Comparison of ENCODE assay signal across 10 cellular contexts in genomic region chr20:49167811-49168507, GRCh38. TPM values are rescaled to one million over a fixed set of nuclear protein-coding genes. Genes with fewer than 3 reads are reported as not detected.
A peak's percentile ranks its signal among the peaks of the same experiment; 100 is the strongest.
DNase-seq lines count a peak whose midpoint lies in the region; ATAC-seq and TF ChIP-seq lines count a peak whose summit lies in the region.
"Had no signal": no experiment of that assay in that cellular context is flagged by ENCODE, and none has a peak within 500 bp of the region (broad histone marks: within the 10 kb centered on the region; RNA-seq: fewer than 3 reads in every experiment).

No MANE protein-coding gene starts in this region.

- WGBS in heart left ventricle, 4 donors: 31 to 39% (median 33%) methylated on average over 5 of the region's 5 CpGs
- 57 to 69% methylated on average over 5 of the region's 5 CpGs for WGBS in sigmoid colon, 2 donors

- TF ChIP-seq POLR2A in heart left ventricle (IDR thresholded peaks at IDR 0.05): no peak
- TF ChIP-seq POLR2A in sigmoid colon (IDR thresholded peaks at IDR 0.05): no peak

- no peak overlapping the region for H3K4me3 Mint-ChIP-seq in activated CD4-positive, alpha-beta memory T cell treated with anti-CD3 and anti-CD28 coated beads for 36 hours

- TF ChIP-seq EP300 in sigmoid colon (IDR thresholded peaks at IDR 0.05): no peak

- CTCF ChIA-PET in activated CD4-positive, alpha-beta memory T cell treated with anti-CD3 and anti-CD28 coated beads for 36 hours (lab: Charles Lee): interaction anchor here (1.2 to 2.9 kb wide), 2 partner anchors 12 to 50 kb away, joined by 3 to 10 read pairs; no protein-coding TSS in a partner anchor

- no peaks in the 10 kb centered on the region for H3K27me3 ChIP-seq in heart left ventricle
- H3K27me3 ChIP-seq in sigmoid colon: no peaks in the 10 kb centered on the region

- POLR2A ChIA-PET in activated CD4-positive, alpha-beta memory T cell treated with anti-CD3 and anti-CD28 coated beads for 36 hours (lab: Charles Lee): interaction anchor here (0.6 to 3.4 kb wide), 3 partner anchors 19 to 49 kb away, joined by 3 to 26 read pairs (median 10); partner anchors contain the start of gene STAU1

- H3K4me3 ChIP-seq in heart left ventricle (peak overlapping the region in 2 of 12 donors; percentile 12 to 27), sigmoid colon (no peak overlapping the region)

- intact Hi-C loops in activated CD4-positive, alpha-beta memory T cell treated with anti-CD3 and anti-CD28 coated beads for 36 hours (cut with micrococcal nuclease): loop anchor here (2.0 kb wide), 1 partner anchor 35 kb away; no protein-coding TSS in a partner anchor
- intact Hi-C loops in heart left ventricle (cut with DNase I) (loop anchor here in 1 of 10 donors (5.0 kb wide), 1 partner anchor 36 kb away; no protein-coding TSS in a partner anchor), sigmoid colon (cut with DNase I) (no loop called here)

- peaks cover 12% of the 10 kb centered on the region for H3K36me3 Mint-ChIP-seq in activated CD4-positive, alpha-beta memory T cell treated with anti-CD3 and anti-CD28 coated beads for 36 hours

- H3K4me1 ChIP-seq in heart left ventricle (peaks cover 4 to 46% (median 23%) of the 10 kb centered on the region in 12 donors), sigmoid colon (peaks cover 0 to 49% (median 40%) of the 10 kb centered on the region in 4 donors)

- no peak for TF ChIP-seq CTCF in heart left ventricle (IDR thresholded peaks at IDR 0.05)
- TF ChIP-seq CTCF in sigmoid colon (IDR thresholded peaks at IDR 0.05): no peak

- H3K9me3 Mint-ChIP-seq in activated CD4-positive, alpha-beta memory T cell treated with anti-CD3 and anti-CD28 coated beads for 36 hours: no peaks in the 10 kb centered on the region

- peak in 3 of 4 donors; percentile 67 to 76 (median 70) for ATAC-seq in heart left ventricle
- ATAC-seq in GM19463 (IDR thresholded peaks at IDR 0.05; ENCODE audit: unreplicated experiment): no peak
- ATAC-seq in HG03521 (IDR thresholded peaks at IDR 0.05; ENCODE audit: unreplicated experiment): no peak
- ATAC-seq in GM18498 (IDR thresholded peaks at IDR 0.05; ENCODE audit: unreplicated experiment): no peak

- DNase-seq in DMS79 (lab: John Stamatoyannopoulos, UW): peak; percentile 29
- no peak for DNase-seq in activated CD4-positive, alpha-beta memory T cell treated with anti-CD3 and anti-CD28 coated beads for 36 hours
- peak in 1 of 5 donors; percentile 14 for DNase-seq in heart left ventricle
- no peak for DNase-seq in sigmoid colon
- no peak for DNase-seq in amygdala (lab: John Stamatoyannopoulos, UW)
- DNase-seq: NCI-H1436, RPMI8226 had no signal

- peak overlapping the region in 10 of 12 donors; percentile 6 to 58 (median 44) for H3K27ac ChIP-seq in heart left ventricle
- H3K27ac ChIP-seq in sigmoid colon: peak overlapping the region; percentile 8 to 64 (median 40)

- H3K9me3 ChIP-seq in heart left ventricle: no peaks in the 10 kb centered on the region
- no peaks in the 10 kb centered on the region for H3K9me3 ChIP-seq in sigmoid colon

- H3K27ac Mint-ChIP-seq in activated CD4-positive, alpha-beta memory T cell treated with anti-CD3 and anti-CD28 coated beads for 36 hours: peak overlapping the region; percentile 46

- peaks cover 0 to 45% (median 23%) of the 10 kb centered on the region in 9 donors for H3K36me3 ChIP-seq in heart left ventricle
- peaks cover 0 to 23% (median 2%) of the 10 kb centered on the region in 4 donors for H3K36me3 ChIP-seq in sigmoid colon

- peaks cover 64% of the 10 kb centered on the region for H3K4me1 Mint-ChIP-seq in activated CD4-positive, alpha-beta memory T cell treated with anti-CD3 and anti-CD28 coated beads for 36 hours (ENCODE audit: low read depth)

- H3K27me3 Mint-ChIP-seq in activated CD4-positive, alpha-beta memory T cell treated with anti-CD3 and anti-CD28 coated beads for 36 hours: no peaks in the 10 kb centered on the region

RNA-seq across cellular contexts. Expression of gene STAU1, which starts 20.2 kb away (rescaled TPM):
- total RNA-seq in activated CD4-positive, alpha-beta memory T cell treated with anti-CD3 and anti-CD28 coated beads for 36 hours: 10 to 100 TPM; 59.8 to 62.3 TPM
- total RNA-seq in heart left ventricle: 10 to 100 TPM; 56.7 to 95.4 (median 73.6) TPM
- 10 to 100 TPM; 23.2 to 43.9 TPM for polyA plus RNA-seq in heart left ventricle
- total RNA-seq in sigmoid colon: 100 to 1,000 TPM in 1 of 4 donors, 10 to 100 TPM in 3; 82.8 to 110 (median 92.7) TPM
- 10 to 100 TPM; 51.9 to 66.1 (median 58.3) TPM for polyA plus RNA-seq in sigmoid colon

RNA-seq across cellular contexts. Expression of gene DDX27, which starts 51.3 kb away (rescaled TPM):
- 10 to 100 TPM; 42.8 to 43.5 TPM for total RNA-seq in activated CD4-positive, alpha-beta memory T cell treated with anti-CD3 and anti-CD28 coated beads for 36 hours
- total RNA-seq in heart left ventricle (10 to 100 TPM; 12.0 to 18.3 (median 13.4) TPM), sigmoid colon (10 to 100 TPM; 23.5 to 28.2 (median 27.8) TPM)
- polyA plus RNA-seq in heart left ventricle (10 to 100 TPM; 13.9 to 34.2 TPM), sigmoid colon (10 to 100 TPM; 16.8 to 40.4 (median 22.2) TPM)

Comparison
In these comparisons a context has a peak if more than half of its experiments do, and no peak if none do; other contexts are left out.
1. ATAC-seq: peak in heart left ventricle (3 of 4); none in GM19463 (single experiment), HG03521 (single experiment) and GM18498 (single experiment).